In the genomic region with DNA sequence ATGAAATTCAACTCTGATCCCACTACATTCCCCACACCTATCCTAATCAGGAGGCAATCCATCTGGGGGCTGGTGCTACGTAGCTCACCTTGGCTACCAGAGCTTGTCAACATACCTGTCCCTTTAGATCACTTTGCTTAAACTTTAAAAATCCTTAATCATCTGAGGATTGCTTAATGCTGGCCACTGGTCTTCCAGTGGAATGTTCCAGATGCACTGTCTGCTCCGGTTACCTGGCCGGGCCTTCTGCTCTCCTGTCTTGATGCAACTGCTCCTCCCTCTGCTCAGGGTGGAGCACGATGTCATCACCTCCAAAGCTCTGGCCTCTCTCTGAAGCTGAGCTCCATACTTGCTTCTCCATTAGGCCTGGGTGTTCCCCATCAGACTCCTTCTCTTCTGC, we compare ENCODE assay signal across 18 cellular contexts.
A peak's percentile ranks its signal among the peaks of the same experiment; 100 is the strongest.
DNase-seq lines count a peak whose midpoint lies in the region; ATAC-seq and TF ChIP-seq lines count a peak whose summit lies in the region.
"Had no signal": no experiment of that assay in that cellular context is flagged by ENCODE, and none has a peak within 500 bp of the region (broad histone marks: within the 10 kb centered on the region; RNA-seq: fewer than 3 reads in every experiment).

No MANE protein-coding gene starts in this region.

- H3K36me3 ChIP-seq in Caco-2 (ENCODE audit: control insufficient read depth, insufficient read depth, low read length) (no peaks in the 10 kb centered on the region; the same call in 1 of the 2 replicates), PC-9 (ENCODE audit: low read depth) (peaks cover 36% of the 10 kb centered on the region)

- H3K4me2 ChIP-seq in PC-9, result no peak overlapping the region

- no peak overlapping the region for H3K4me3 ChIP-seq in Caco-2 (ENCODE audit: low read depth, low read length)
- no peak overlapping the region for H3K4me3 ChIP-seq in PC-9
- H3K4me3 ChIP-seq: HAP-1 had no signal

- intact Hi-C loops in Caco-2 (cut with micrococcal nuclease; ENCODE audit: unreplicated experiment), result no loop called here
- intact Hi-C loops in PC-9 (cut with micrococcal nuclease; ENCODE audit: unreplicated experiment), result loop anchor here (5.0 to 10.0 kb wide), 2 partner anchors 43 to 500 kb away; no protein-coding TSS in a partner anchor

- no peaks in the 10 kb centered on the region for H3K9me2 ChIP-seq in PC-9 (ENCODE audit: insufficient read depth)

- peak overlapping the region; percentile 30; the same call in 1 of the 2 replicates for H3K27ac ChIP-seq in PC-9

- peaks cover 8% of the 10 kb centered on the region; the same call in 1 of the 2 replicates for H4K20me1 ChIP-seq in PC-9 (ENCODE audit: insufficient read depth)

- CTCF ChIA-PET in Caco-2 (lab: Charles Lee) (no interaction called here), PC-9 (lab: Charles Lee) (no interaction called here)

- no peaks in the 10 kb centered on the region for H3K27me3 ChIP-seq in Caco-2 (replicated peaks; ENCODE audit: control insufficient read depth, insufficient read depth, low read length)
- no peaks in the 10 kb centered on the region for H3K27me3 ChIP-seq in PC-9 (ENCODE audit: insufficient read depth, low read depth)

- H3K79me2 ChIP-seq in PC-9 (ENCODE audit: low read depth), result no peaks in the 10 kb centered on the region

- no peaks in the 10 kb centered on the region for H3K9me3 ChIP-seq in Caco-2
- no peaks in the 10 kb centered on the region for H3K9me3 ChIP-seq in PC-9 (ENCODE audit: insufficient read depth, low read depth)
- H3K9me3 ChIP-seq: HAP-1 had no signal

- TF ChIP-seq CTCF in Caco-2 (IDR thresholded peaks at IDR 0.05; ENCODE audit: insufficient read depth in 1 of 2, low read depth in 1 of 2, low read length in 1 of 2, severe bottlenecking in 1 of 2, unreplicated experiment in 1 of 2), result no peak
- no peak for TF ChIP-seq CTCF in PC-9 (conservative IDR thresholded peaks at IDR 0.05)
- TF ChIP-seq CTCF in endothelial cell (IDR thresholded peaks at IDR 0.05; ENCODE audit: unreplicated experiment), result no peak
- TF ChIP-seq CTCF in nephron progenitor cell (IDR thresholded peaks at IDR 0.05), result no peak

- H3K36me3 Mint-ChIP-seq in Caco-2 (ENCODE audit: insufficient read depth, unreplicated experiment) (peaks cover 54% of the 10 kb centered on the region), endothelial cell (ENCODE audit: low read depth, unreplicated experiment) (peaks cover 41% of the 10 kb centered on the region), nephron progenitor cell (ENCODE audit: low read depth) (peaks cover 68% of the 10 kb centered on the region)

- POLR2A ChIA-PET in Caco-2 (lab: Charles Lee), result no interaction called here
- POLR2A ChIA-PET in PC-9 (lab: Charles Lee; ENCODE audit: unreplicated experiment), result interaction anchor here (0.5 to 0.6 kb wide), 2 partner anchors 14 to 41 kb away, joined by 4 to 7 read pairs; no protein-coding TSS in a partner anchor

- H3K4me1 ChIP-seq in Caco-2 (no peaks in the 10 kb centered on the region), PC-9 (replicated peaks; ENCODE audit: insufficient read depth) (peaks cover 12% of the 10 kb centered on the region; the same call in 1 of the 2 replicates)

- H3K27ac Mint-ChIP-seq in Caco-2 (ENCODE audit: unreplicated experiment) (peak overlapping the region; percentile 47), endothelial cell (ENCODE audit: unreplicated experiment) (no peak overlapping the region), nephron progenitor cell (peak overlapping the region; percentile 77)
- H3K27ac Mint-ChIP-seq: IgD-negative memory B cell had no signal

- H2AFZ ChIP-seq in PC-9, result no peak overlapping the region

- H3K27me3 Mint-ChIP-seq in Caco-2 (ENCODE audit: insufficient read depth, unreplicated experiment), result no peaks in the 10 kb centered on the region
- peaks cover 4% of the 10 kb centered on the region for H3K27me3 Mint-ChIP-seq in endothelial cell (ENCODE audit: unreplicated experiment)
- H3K27me3 Mint-ChIP-seq in nephron progenitor cell (ENCODE audit: low read depth, poor library complexity), result no peaks in the 10 kb centered on the region
- H3K27me3 Mint-ChIP-seq: IgD-negative memory B cell had no signal

- ATAC-seq in GM18868 (IDR thresholded peaks at IDR 0.05; ENCODE audit: unreplicated experiment), result no peak

- H3F3A ChIP-seq in PC-9 (ENCODE audit: insufficient read depth, low read depth), result peaks cover 16% of the 10 kb centered on the region; the same call in 1 of the 2 replicates

- H3K4me1 Mint-ChIP-seq in Caco-2 (ENCODE audit: low read depth, unreplicated experiment) (no peaks in the 10 kb centered on the region), endothelial cell (ENCODE audit: unreplicated experiment) (peaks cover 24% of the 10 kb centered on the region), nephron progenitor cell (peaks cover under 1% of the 10 kb centered on the region)
- H3K4me1 Mint-ChIP-seq: IgD-negative memory B cell had no signal

- H3K9me3 Mint-ChIP-seq in Caco-2 (ENCODE audit: unreplicated experiment) (no peaks in the 10 kb centered on the region), endothelial cell (ENCODE audit: unreplicated experiment) (no peaks in the 10 kb centered on the region), nephron progenitor cell (no peaks in the 10 kb centered on the region)
- H3K9me3 Mint-ChIP-seq: IgD-negative memory B cell had no signal

- DNase-seq in Caco-2, result peak in 1 of 2 experiments; percentile 43
- DNase-seq in PC-9, result peak; percentile 52 to 56
- DNase-seq in endothelial cell (ENCODE audit: low spot score), result no peak
- DNase-seq in nephron progenitor cell, result no peak
- no peak for DNase-seq in activated effector memory CD4-positive, alpha-beta T cell treated with anti-CD3 and anti-CD28 coated beads, Interleukin-2, amount 50 U/mL, for 16 hours
- DNase-seq in medulla oblongata (ENCODE audit: extremely low spot score), result no peak
- DNase-seq in iPS-NIHi11 (ENCODE audit: low spot score), result no peak
- DNase-seq: C1 segment of cervical spinal cord, DMS153, EL, MV-4-11, NCI-H1436, NCI-H2029 treated with DMSO at 0.1 percent for 48 hours, NCI-H510A, Right ventricle myocardium superior had no signal

- no TSS peak for BruUV-seq in Caco-2 (replicated peaks; lab: Mats Ljungman, UMichigan)
- BruUV-seq in PC-9 (replicated peaks; lab: Mats Ljungman, UMichigan), result no TSS peak

- no peak overlapping the region for H3K4me3 Mint-ChIP-seq in Caco-2 (ENCODE audit: unreplicated experiment)
- peak overlapping the region; percentile 14 for H3K4me3 Mint-ChIP-seq in endothelial cell (ENCODE audit: unreplicated experiment)
- H3K4me3 Mint-ChIP-seq in nephron progenitor cell, result no peak overlapping the region
- H3K4me3 Mint-ChIP-seq: IgD-negative memory B cell had no signal

Comparison
In these comparisons a context has a peak if more than half of its experiments do, and no peak if none do; other contexts are left out.
1. DNase-seq: peak in PC-9 (2 of 2); none in endothelial cell (single experiment), nephron progenitor cell (single experiment), activated effector memory CD4-positive, alpha-beta T cell treated with anti-CD3 and anti-CD28 coated beads, Interleukin-2, amount 50 U/mL, for 16 hours (single experiment), medulla oblongata (single experiment) and iPS-NIHi11 (single experiment).